1 cellular context compared by ENCODE assay signal in the genomic region with DNA sequence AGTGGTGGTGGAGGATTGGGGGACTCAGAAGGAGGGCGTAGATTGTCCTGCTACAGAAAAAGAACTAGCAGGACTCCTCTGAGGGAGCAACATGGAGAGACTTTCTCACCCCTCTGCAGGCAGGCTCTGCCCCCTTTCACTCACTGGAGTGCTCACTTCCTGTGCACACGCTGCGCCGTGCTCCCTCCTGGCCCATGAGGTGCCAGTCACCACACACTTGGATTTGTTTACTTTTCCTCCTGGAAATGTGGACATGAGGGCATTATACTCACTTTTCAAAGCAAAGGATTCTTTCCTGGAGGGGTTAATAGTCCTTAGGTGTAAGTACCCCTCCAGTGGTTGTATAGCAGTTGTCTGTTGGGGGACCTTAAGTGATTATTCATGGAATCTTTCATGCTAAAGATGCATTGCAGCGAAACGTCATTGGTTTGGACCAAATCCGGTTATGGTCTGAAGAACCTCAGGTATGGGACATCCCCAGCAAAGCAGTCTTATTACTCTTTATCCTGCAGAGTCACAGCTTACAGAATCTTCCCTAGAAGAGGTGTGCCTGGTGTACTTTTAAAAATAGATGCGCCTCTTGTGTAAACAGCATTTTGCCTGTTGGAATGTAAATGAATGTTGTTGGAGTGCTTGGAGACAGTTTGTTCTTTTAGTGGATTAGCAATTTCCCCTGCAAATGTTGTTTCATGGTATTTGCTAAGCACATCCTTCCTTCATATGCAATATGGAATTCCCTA.
TF ChIP-seq lines count a peak whose summit lies in the region.

No MANE protein-coding gene starts in this region.

TF ChIP-seq in A549, 52 proteins besides CTCF, POLR2A, EP300 and RAD21 (continued from another document):
- no peak for TF ChIP-seq POLR2AphosphoS2 (conservative IDR thresholded peaks at IDR 0.05; ENCODE audit: low read length)
- TF ChIP-seq CHD2 (IDR thresholded peaks at IDR 0.05; ENCODE audit: low read length, partially characterized antibody): no peak
- TF ChIP-seq GATA3 (IDR thresholded peaks at IDR 0.05; ENCODE audit: borderline replicate concordance): peak; percentile 20; the same call in 1 of the 2 replicates
- TF ChIP-seq, protein P1, sequence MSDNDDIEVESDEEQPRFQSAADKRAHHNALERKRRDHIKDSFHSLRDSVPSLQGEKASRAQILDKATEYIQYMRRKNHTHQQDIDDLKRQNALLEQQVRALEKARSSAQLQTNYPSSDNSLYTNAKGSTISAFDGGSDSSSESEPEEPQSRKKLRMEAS (IDR thresholded peaks at IDR 0.05): no peak
- TF ChIP-seq ESRRA (IDR thresholded peaks at IDR 0.05; ENCODE audit: borderline replicate concordance, low read length): no peak
- TF ChIP-seq EHF (CRISPR knock-in tag; IDR thresholded peaks at IDR 0.05): 0 out of 2 replicates have a peak, but pooled peaks have one; percentile 22
- TF ChIP-seq SREBF2 (IDR thresholded peaks at IDR 0.05): no peak
- TF ChIP-seq, protein P2, sequence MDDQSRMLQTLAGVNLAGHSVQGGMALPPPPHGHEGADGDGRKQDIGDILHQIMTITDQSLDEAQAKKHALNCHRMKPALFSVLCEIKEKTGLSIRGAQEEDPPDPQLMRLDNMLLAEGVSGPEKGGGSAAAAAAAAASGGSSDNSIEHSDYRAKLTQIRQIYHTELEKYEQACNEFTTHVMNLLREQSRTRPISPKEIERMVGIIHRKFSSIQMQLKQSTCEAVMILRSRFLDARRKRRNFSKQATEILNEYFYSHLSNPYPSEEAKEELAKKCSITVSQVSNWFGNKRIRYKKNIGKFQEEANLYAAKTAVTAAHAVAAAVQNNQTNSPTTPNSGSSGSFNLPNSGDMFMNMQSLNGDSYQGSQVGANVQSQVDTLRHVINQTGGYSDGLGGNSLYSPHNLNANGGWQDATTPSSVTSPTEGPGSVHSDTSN (IDR thresholded peaks at IDR 0.05): no peak
- no peak for TF ChIP-seq TFCP2L1 (CRISPR knock-in tag; IDR thresholded peaks at IDR 0.05)
TF ChIP-seq in A549: peak in this region for 3.
